In the genomic region with DNA sequence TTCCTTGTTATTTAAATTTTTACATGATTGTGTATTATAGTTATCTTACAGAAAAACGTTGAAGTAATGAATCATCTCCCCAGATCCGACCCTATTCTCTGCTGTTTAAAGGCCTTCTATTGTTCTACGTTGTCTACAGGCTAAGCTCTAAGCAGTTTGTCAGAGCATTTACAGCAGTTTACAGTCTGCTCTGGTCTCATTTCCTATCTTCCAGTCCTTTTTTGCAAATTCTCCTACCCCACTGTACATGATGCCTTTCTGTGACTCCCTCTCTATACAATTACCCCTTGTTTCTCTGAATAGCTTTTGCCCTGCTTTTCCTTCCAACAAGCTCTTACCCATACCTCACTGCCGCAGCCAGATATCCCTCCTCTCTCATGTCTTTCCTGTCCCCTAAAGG, we compare ENCODE assay signal across 15 cellular contexts.
DNase-seq lines count a peak whose midpoint lies in the region; TF ChIP-seq lines count a peak whose summit lies in the region.
"Had no signal": no experiment of that assay in that cellular context is flagged by ENCODE, and none has a peak within 500 bp of the region (broad histone marks: within the 10 kb centered on the region; RNA-seq: fewer than 3 reads in every experiment).

No MANE protein-coding gene starts in this region.

- no peak for TF ChIP-seq CTCF in neural crest cell (conservative IDR thresholded peaks at IDR 0.05)

- no peak overlapping the region for H3K4me3 Mint-ChIP-seq in neural crest cell
- H3K4me3 Mint-ChIP-seq: B cell; CD4-positive, CD25-positive, alpha-beta regulatory T cell; CD8-positive, alpha-beta memory T cell; H9 had no signal

- no peaks in the 10 kb centered on the region for H3K36me3 Mint-ChIP-seq in neural crest cell (ENCODE audit: low read depth)
- H3K36me3 Mint-ChIP-seq: CD4-positive, CD25-positive, alpha-beta regulatory T cell had no signal

- no peaks in the 10 kb centered on the region for H3K27me3 Mint-ChIP-seq in neural crest cell (ENCODE audit: low read depth)
- H3K27me3 Mint-ChIP-seq: B cell; CD4-positive, CD25-positive, alpha-beta regulatory T cell had no signal

- H3K27ac Mint-ChIP-seq in neural crest cell (ENCODE audit: unreplicated experiment): peak overlapping the region; percentile 1
- H3K27ac Mint-ChIP-seq: B cell; CD4-positive, CD25-positive, alpha-beta regulatory T cell; CD8-positive, alpha-beta memory T cell; H9 had no signal

- DNase-seq in ELR (ENCODE audit: low read depth): peak; percentile 43
- peak; percentile 16 for DNase-seq in RPMI7951 (ENCODE audit: low read depth)
- DNase-seq in foreskin melanocyte: peak; percentile 88
- no peak for DNase-seq in neural crest cell (ENCODE audit: low read depth, low spot score)
- no peak for DNase-seq in NCI-H1436 treated with DMSO at 0.1 percent for 48 hours (lab: John Stamatoyannopoulos, UW)
- DNase-seq in NCI-H345 treated with DMSO at 0.1 percent for 48 hours (lab: John Stamatoyannopoulos, UW; ENCODE audit: unreplicated experiment): no peak
- DNase-seq in NCI-H1105 (lab: John Stamatoyannopoulos, UW): no peak
- no peak for DNase-seq in HT-29 (ENCODE audit: low spot score)
- DNase-seq: Caco-2; CD4-positive, CD25-positive, alpha-beta regulatory T cell; CD8-positive, alpha-beta memory T cell; GF-D8; H9; IMR-90 had no signal

- H3K4me1 Mint-ChIP-seq in neural crest cell: peaks cover 6% of the 10 kb centered on the region
- H3K4me1 Mint-ChIP-seq: B cell; CD8-positive, alpha-beta memory T cell had no signal

- H3K9me3 Mint-ChIP-seq in neural crest cell: no peaks in the 10 kb centered on the region
- H3K9me3 Mint-ChIP-seq: H9 had no signal

Comparison
In these comparisons a context has a peak if more than half of its experiments do, and no peak if none do; other contexts are left out.
1. DNase-seq: peak in ELR (single experiment), RPMI7951 (single experiment) and foreskin melanocyte (single experiment); none in neural crest cell (single experiment), NCI-H1436 treated with DMSO at 0.1 percent for 48 hours (single experiment), NCI-H345 treated with DMSO at 0.1 percent for 48 hours (single experiment), NCI-H1105 (single experiment) and HT-29 (single experiment).